Comparison of ENCODE assay signal across 1 cellular context in genomic region chr5:71972777-71973473, GRCh38.
TF ChIP-seq lines count a peak whose summit lies in the region.

No MANE protein-coding gene starts in this region.

TF ChIP-seq in HepG2, 621 proteins besides CTCF, POLR2A, EP300 and RAD21 (continued from another document):
- TF ChIP-seq PAXIP1 (CRISPR knock-in tag; conservative IDR thresholded peaks at IDR 0.05) (peak; percentile 80), GABPA (IDR thresholded peaks at IDR 0.05; ENCODE audit: low read depth, low read length) (peak; percentile 38), GABPA (CRISPR knock-in tag; IDR thresholded peaks at IDR 0.05; ENCODE audit: low read depth) (peak; percentile 73), ZNF678 (CRISPR knock-in tag; IDR thresholded peaks at IDR 0.05) (no peak), KAT7 (CRISPR knock-in tag; IDR thresholded peaks at IDR 0.05; ENCODE audit: borderline replicate concordance) (no peak), IKZF5 (CRISPR knock-in tag; IDR thresholded peaks at IDR 0.05) (peak; percentile 54; the same call in 1 of the 2 replicates), SALL1 (CRISPR knock-in tag; IDR thresholded peaks at IDR 0.05) (peak; percentile 59), FOXP4 (CRISPR knock-in tag; IDR thresholded peaks at IDR 0.05) (peak; percentile 88), SOX5 (CRISPR knock-in tag; IDR thresholded peaks at IDR 0.05; ENCODE audit: borderline replicate concordance) (0 out of 2 replicates have a peak, but pooled peaks have one; percentile 26), ZNF431 (CRISPR knock-in tag; IDR thresholded peaks at IDR 0.05; ENCODE audit: borderline replicate concordance, low read depth) (0 out of 2 replicates have a peak, but pooled peaks have one; percentile 38), LCORL (IDR thresholded peaks at IDR 0.05) (no peak), LCORL (CRISPR knock-in tag; IDR thresholded peaks at IDR 0.05) (peak; percentile 90), ZNF784 (CRISPR knock-in tag; IDR thresholded peaks at IDR 0.05; ENCODE audit: borderline replicate concordance) (no peak), CAMTA2 (CRISPR knock-in tag; IDR thresholded peaks at IDR 0.05; ENCODE audit: borderline replicate concordance) (no peak), ARID5B (CRISPR knock-in tag; IDR thresholded peaks at IDR 0.05) (peak; percentile 43), JUNB (CRISPR knock-in tag; IDR thresholded peaks at IDR 0.05; ENCODE audit: borderline replicate concordance) (no peak), KLF9 (CRISPR knock-in tag; IDR thresholded peaks at IDR 0.05; ENCODE audit: low read depth) (no peak), GFI1 (CRISPR knock-in tag; IDR thresholded peaks at IDR 0.05; ENCODE audit: borderline replicate concordance) (peak; percentile 44; the same call in 1 of the 2 replicates), MED1 (CRISPR knock-in tag; IDR thresholded peaks at IDR 0.05) (peak; percentile 39; the same call in 1 of the 2 replicates), PHF21A (CRISPR knock-in tag; IDR thresholded peaks at IDR 0.05) (peak; percentile 67), MEF2D (CRISPR knock-in tag; IDR thresholded peaks at IDR 0.05) (peak; percentile 80; the same call in 1 of the 2 replicates), GABPB1 (CRISPR knock-in tag; IDR thresholded peaks at IDR 0.05) (peak; percentile 25; the same call in 1 of the 2 replicates), BCL6 (CRISPR knock-in tag; IDR thresholded peaks at IDR 0.05) (peak; percentile 61), SSRP1 (CRISPR knock-in tag; IDR thresholded peaks at IDR 0.05) (no peak), FOXA1 (IDR thresholded peaks at IDR 0.05) (no peak), FOXA1 (CRISPR knock-in tag; IDR thresholded peaks at IDR 0.05) (peak; percentile 51; the same call in 1 of the 2 replicates), SP5 (CRISPR knock-in tag; IDR thresholded peaks at IDR 0.05; ENCODE audit: borderline replicate concordance, low read depth) (peak; percentile 78), CREM (IDR thresholded peaks at IDR 0.05) (peak; percentile 35; the same call in 1 of the 2 replicates), CREM (CRISPR knock-in tag; IDR thresholded peaks at IDR 0.05) (no peak), FOXP1 (IDR thresholded peaks at IDR 0.05) (no peak), FOXP1 (CRISPR knock-in tag; IDR thresholded peaks at IDR 0.05) (peak; percentile 64; the same call in 1 of the 2 replicates), CHD4 (IDR thresholded peaks at IDR 0.05; ENCODE audit: borderline replicate concordance, low read length) (peak; percentile 84; the same call in 1 of the 2 replicates), TARDBP (CRISPR knock-in tag; IDR thresholded peaks at IDR 0.05) (peak; percentile 35; the same call in 1 of the 2 replicates), SIX1 (CRISPR knock-in tag; IDR thresholded peaks at IDR 0.05; ENCODE audit: borderline replicate concordance) (no peak), HDAC2 (CRISPR knock-in tag; IDR thresholded peaks at IDR 0.05) (peak; percentile 25; the same call in 1 of the 2 replicates), NR2F2 (IDR thresholded peaks at IDR 0.05; ENCODE audit: borderline replicate concordance, low read depth) (0 out of 2 replicates have a peak, but pooled peaks have one; percentile 28)
